In the genomic region with DNA sequence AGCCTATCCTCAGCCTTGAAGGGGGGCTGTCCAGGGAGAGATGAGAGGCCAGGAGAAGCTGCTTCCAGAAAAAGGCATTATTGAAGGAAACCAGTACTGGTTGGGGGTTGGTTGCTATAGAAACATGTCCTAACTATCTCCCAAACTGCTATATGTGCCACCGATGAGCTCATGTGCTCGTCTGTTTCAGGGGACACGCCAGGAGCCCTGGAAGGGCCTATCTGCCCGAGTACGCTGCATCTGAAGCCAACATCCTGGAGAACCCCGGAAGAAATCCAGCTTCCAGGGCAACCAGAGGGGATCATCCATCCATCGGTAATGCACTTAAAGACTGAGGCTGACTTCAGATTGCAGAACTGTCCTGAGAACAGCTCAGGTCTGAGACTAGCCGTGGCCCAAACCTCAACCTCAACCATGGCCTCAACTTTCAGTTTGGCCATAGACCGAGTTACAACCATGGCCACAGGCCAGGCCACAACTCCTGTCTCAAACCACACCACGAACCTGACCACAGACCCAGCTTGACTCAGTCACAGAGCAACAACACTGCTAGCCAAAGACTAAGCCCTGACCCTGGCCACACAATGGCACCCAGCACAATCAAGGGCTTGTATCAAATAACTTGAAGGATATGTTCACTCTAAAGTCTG, we compare ENCODE assay signal across 20 cellular contexts. TPM values are rescaled to one million over a fixed set of nuclear protein-coding genes. Genes with fewer than 3 reads are reported as not detected.
A peak's percentile ranks its signal among the peaks of the same experiment; 100 is the strongest.
DNase-seq lines count a peak whose midpoint lies in the region; ATAC-seq and TF ChIP-seq lines count a peak whose summit lies in the region.
"Had no signal": no experiment of that assay in that cellular context is flagged by ENCODE, and none has a peak within 500 bp of the region (broad histone marks: within the 10 kb centered on the region; RNA-seq: fewer than 3 reads in every experiment).

No MANE protein-coding gene starts in this region.

- TF ChIP-seq CTCF in natural killer cell (IDR thresholded peaks at IDR 0.05) (no peak), RWPE1 (conservative IDR thresholded peaks at IDR 0.05; ENCODE audit: low read depth) (no peak), fibroblast of lung (conservative IDR thresholded peaks at IDR 0.05 in 1 of 2, IDR thresholded peaks at IDR 0.05 in 1 of 2; ENCODE audit: low read depth in 1 of 2, low read length in 2 of 2) (no peak), WTC11 (IDR thresholded peaks at IDR 0.05) (no peak)

- POLR2A ChIA-PET in RWPE1 (lab: Yijun Ruan, JAX; ENCODE audit: low non-redundant PET) (no interaction called here), WTC11 (lab: Charles Lee) (interaction anchor here (0.6 kb wide), 1 partner anchor 28 kb away, joined by 3 read pairs; no protein-coding TSS in a partner anchor)

- H3K4me3 Mint-ChIP-seq in natural killer cell treated with Interleukin-12 subunit alpha and Interleukin-12 subunit beta and Interleukin-15 and Interleukin-18, amount 100 ng/mL, for 72 hours = no peak overlapping the region
- H3K4me3 Mint-ChIP-seq in natural killer cell (no peak overlapping the region), WTC11 (no peak overlapping the region)
- H3K4me3 Mint-ChIP-seq: activated CD8-positive, alpha-beta T cell treated with anti-CD3 and anti-CD28 coated beads for 36 hours; H9; memory B cell had no signal

- no peak for DNase-seq in natural killer cell treated with Interleukin-12 subunit alpha and Interleukin-12 subunit beta and Interleukin-15 and Interleukin-18, amount 100 ng/mL, for 72 hours (ENCODE audit: low spot score)
- DNase-seq in natural killer cell (no peak), RWPE1 (ENCODE audit: low spot score) (no peak), fibroblast of lung (ENCODE audit: low read depth in 2 of 2) (peak; percentile 55 to 86), superior temporal gyrus (ENCODE audit: extremely low spot score) (peak; percentile 47), WTC11 (ENCODE audit: low spot score) (no peak), Ammon's horn (ENCODE audit: low spot score) (no peak)
- DNase-seq: activated CD8-positive, alpha-beta T cell treated with anti-CD3 and anti-CD28 coated beads for 36 hours; activated gamma-delta T cell treated with Interleukin-2 at 50 U/mL for 16 hours; cerebellar nuclear complex; DMS 273 treated with DMSO at 0.1 percent for 48 hours; erythroblast; H9; NCI-H146; NCI-H526 treated with DMSO at 0.1 percent for 48 hours; Right ventricle myocardium superior; upper lobe of left lung had no signal

- no peaks in the 10 kb centered on the region for H3K9me3 Mint-ChIP-seq in natural killer cell treated with Interleukin-12 subunit alpha and Interleukin-12 subunit beta and Interleukin-15 and Interleukin-18, amount 100 ng/mL, for 72 hours
- H3K9me3 Mint-ChIP-seq in natural killer cell = no peaks in the 10 kb centered on the region
- H3K9me3 Mint-ChIP-seq in WTC11 = no peaks in the 10 kb centered on the region
- H3K9me3 Mint-ChIP-seq: activated CD8-positive, alpha-beta T cell treated with anti-CD3 and anti-CD28 coated beads for 36 hours; H9; memory B cell had no signal

- no peaks in the 10 kb centered on the region for H3K36me3 Mint-ChIP-seq in natural killer cell treated with Interleukin-12 subunit alpha and Interleukin-12 subunit beta and Interleukin-15 and Interleukin-18, amount 100 ng/mL, for 72 hours
- no peaks in the 10 kb centered on the region for H3K36me3 Mint-ChIP-seq in natural killer cell
- H3K36me3 Mint-ChIP-seq in WTC11 = no peaks in the 10 kb centered on the region
- H3K36me3 Mint-ChIP-seq: memory B cell had no signal

- H3K36me3 ChIP-seq in fibroblast of lung (ENCODE audit: control insufficient read depth, insufficient read depth, low read length) = no peaks in the 10 kb centered on the region
- H3K36me3 ChIP-seq: upper lobe of left lung had no signal

- no peak overlapping the region for H3K4me3 ChIP-seq in fibroblast of lung (replicated peaks in 1 of 4; ENCODE audit: control extremely low read depth in 1 of 4, insufficient read depth in 1 of 4, low read depth in 3 of 4, low read length in 4 of 4)
- H3K4me3 ChIP-seq: A549, upper lobe of left lung had no signal

- H3K4me2 ChIP-seq in fibroblast of lung (ENCODE audit: extremely low read depth, insufficient read depth, low read length) = no peak overlapping the region
- H3K4me2 ChIP-seq: A549 had no signal

- no peak overlapping the region for H3K9ac ChIP-seq in fibroblast of lung (ENCODE audit: insufficient read depth, low read length)

- no peaks in the 10 kb centered on the region for H3K27me3 ChIP-seq in fibroblast of lung (ENCODE audit: control insufficient read depth, insufficient read depth, low read length)
- H3K27me3 ChIP-seq: upper lobe of left lung had no signal

- H2AFZ ChIP-seq in fibroblast of lung (ENCODE audit: low read length) = no peak overlapping the region

- no peaks in the 10 kb centered on the region for H3K9me3 ChIP-seq in fibroblast of lung (ENCODE audit: control insufficient read depth, insufficient read depth, low read depth, low read length)
- H3K9me3 ChIP-seq: A549, upper lobe of left lung had no signal

- no peaks in the 10 kb centered on the region for H3K4me1 ChIP-seq in fibroblast of lung (ENCODE audit: control insufficient read depth, extremely low read depth, insufficient read depth, low read length)
- H3K4me1 ChIP-seq: A549 had no signal

- H4K20me1 ChIP-seq in fibroblast of lung (ENCODE audit: control insufficient read depth, extremely low read depth, insufficient read depth, low read length) = no peaks in the 10 kb centered on the region

- peaks cover 0 to 9% of the 10 kb centered on the region in 2 donors for H3K27me3 Mint-ChIP-seq in natural killer cell treated with Interleukin-12 subunit alpha and Interleukin-12 subunit beta and Interleukin-15 and Interleukin-18, amount 100 ng/mL, for 72 hours
- H3K27me3 Mint-ChIP-seq in natural killer cell (ENCODE audit: low read depth in 2 of 2) = peaks cover 6 to 13% of the 10 kb centered on the region in 2 donors
- peaks cover 3% of the 10 kb centered on the region for H3K27me3 Mint-ChIP-seq in WTC11 (ENCODE audit: low read depth)
- H3K27me3 Mint-ChIP-seq: activated CD8-positive, alpha-beta T cell treated with anti-CD3 and anti-CD28 coated beads for 36 hours had no signal

- H3K4me1 Mint-ChIP-seq in natural killer cell treated with Interleukin-12 subunit alpha and Interleukin-12 subunit beta and Interleukin-15 and Interleukin-18, amount 100 ng/mL, for 72 hours (ENCODE audit: low read depth in 2 of 2) = no peaks in the 10 kb centered on the region
- H3K4me1 Mint-ChIP-seq in natural killer cell (peaks cover 0 to 9% of the 10 kb centered on the region in 2 donors), WTC11 (peaks cover 34% of the 10 kb centered on the region)

- H3K27ac Mint-ChIP-seq in natural killer cell treated with Interleukin-12 subunit alpha and Interleukin-12 subunit beta and Interleukin-15 and Interleukin-18, amount 100 ng/mL, for 72 hours = no peak overlapping the region
- H3K27ac Mint-ChIP-seq in natural killer cell (no peak overlapping the region), WTC11 (no peak overlapping the region)
- H3K27ac Mint-ChIP-seq: activated CD8-positive, alpha-beta T cell treated with anti-CD3 and anti-CD28 coated beads for 36 hours; H9; memory B cell had no signal

- no peaks in the 10 kb centered on the region for H3K79me2 ChIP-seq in fibroblast of lung (ENCODE audit: control insufficient read depth, insufficient read depth, low read length)

- H3K27ac ChIP-seq in RWPE1 (peak overlapping the region; percentile 100), fibroblast of lung (ENCODE audit: insufficient read depth, low read length) (no peak overlapping the region)
- H3K27ac ChIP-seq: A549, upper lobe of left lung had no signal

- intact Hi-C loops in natural killer cell (cut with micrococcal nuclease) = no loop called here

- CTCF ChIA-PET in RWPE1 (lab: Yijun Ruan, JAX) = no interaction called here
- CTCF ChIA-PET in WTC11 (lab: Charles Lee) = no interaction called here

- peak; percentile 37 to 61 for ATAC-seq in natural killer cell treated with Interleukin-12 subunit alpha and Interleukin-12 subunit beta and Interleukin-15 and Interleukin-18, amount 100 ng/mL, for 72 hours
- ATAC-seq in natural killer cell (no peak), WTC11 (no peak), HG03095 (IDR thresholded peaks at IDR 0.05; ENCODE audit: unreplicated experiment) (no peak)
- ATAC-seq: A549; activated CD8-positive, alpha-beta T cell treated with anti-CD3 and anti-CD28 coated beads for 36 hours had no signal

TF ChIP-seq in WTC11, 78 proteins besides CTCF, POLR2A, EP300 and RAD21 (continues in another document):
- TF ChIP-seq NFYB (CRISPR knock-in tag; conservative IDR thresholded peaks at IDR 0.05; ENCODE audit: low read depth) (no peak), MYBL2 (CRISPR knock-in tag; IDR thresholded peaks at IDR 0.05) (no peak), JUN (CRISPR knock-in tag; IDR thresholded peaks at IDR 0.05) (no peak), CREM (CRISPR knock-in tag; IDR thresholded peaks at IDR 0.05) (no peak)
- TF ChIP-seq, protein P1, sequence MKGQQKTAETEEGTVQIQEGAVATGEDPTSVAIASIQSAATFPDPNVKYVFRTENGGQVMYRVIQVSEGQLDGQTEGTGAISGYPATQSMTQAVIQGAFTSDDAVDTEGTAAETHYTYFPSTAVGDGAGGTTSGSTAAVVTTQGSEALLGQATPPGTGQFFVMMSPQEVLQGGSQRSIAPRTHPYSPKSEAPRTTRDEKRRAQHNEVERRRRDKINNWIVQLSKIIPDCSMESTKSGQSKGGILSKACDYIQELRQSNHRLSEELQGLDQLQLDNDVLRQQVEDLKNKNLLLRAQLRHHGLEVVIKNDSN (CRISPR knock-in tag; IDR thresholded peaks at IDR 0.05) = no peak

RNA-seq across cellular contexts. Expression of a gene that starts 10.2 kb away (rescaled TPM):
- total RNA-seq in natural killer cell treated with Interleukin-12 subunit alpha and Interleukin-12 subunit beta and Interleukin-15 and Interleukin-18, amount 100 ng/mL, for 72 hours = under 1 TPM; 0.59 to 0.84 TPM
- total RNA-seq in natural killer cell (under 1 TPM; 0.42 to 0.75 (median 0.50) TPM), fibroblast of lung (0.77 and 0.99 TPM in 2 replicates), WTC11 (2021) (2.1 to 2.8 TPM (median 2.3 TPM) in 3 replicates)
- 0.38 and 1.1 TPM in 2 replicates for polyA plus RNA-seq in fibroblast of lung
- 0.37 and 1.4 TPM in 2 replicates for polyA plus RNA-seq in fibroblast of lung (2012)
- polyA minus RNA-seq in fibroblast of lung (ENCODE audit: low replicate concordance) = 2.5 and 3.4 TPM in 2 replicates

Comparison
In these comparisons a context has a peak if more than half of its experiments do, and no peak if none do; other contexts are left out.
1. ATAC-seq: peak in natural killer cell treated with Interleukin-12 subunit alpha and Interleukin-12 subunit beta and Interleukin-15 and Interleukin-18, amount 100 ng/mL, for 72 hours (2 of 2); none in natural killer cell (0 of 3), WTC11 (single experiment) and HG03095 (single experiment).
2. DNase-seq: peak in fibroblast of lung (2 of 2) and superior temporal gyrus (single experiment); none in natural killer cell treated with Interleukin-12 subunit alpha and Interleukin-12 subunit beta and Interleukin-15 and Interleukin-18, amount 100 ng/mL, for 72 hours (single experiment), natural killer cell (single experiment), RWPE1 (single experiment), WTC11 (single experiment) and Ammon's horn (single experiment).